9 cellular contexts compared by ENCODE assay signal in genomic region chr11:131889146-131889577, GRCh38.
DNase-seq lines count a peak whose midpoint lies in the region; ATAC-seq and TF ChIP-seq lines count a peak whose summit lies in the region.
"Had no signal": no experiment of that assay in that cellular context is flagged by ENCODE, and none has a peak within 500 bp of the region (broad histone marks: within the 10 kb centered on the region; RNA-seq: fewer than 3 reads in every experiment).

No MANE protein-coding gene starts in this region.

- DNase-seq in Right ventricle myocardium superior = no peak
- DNase-seq in cardiac septum (ENCODE audit: low spot score) = no peak
- peak; percentile 85 for DNase-seq in NCI-H748 treated with DMSO at 0.1 percent for 48 hours (lab: John Stamatoyannopoulos, UW)
- DNase-seq in cardiac muscle cell (ENCODE audit: low read depth in 1 of 2, low spot score in 1 of 2) = peak; percentile 24 to 89
- no peak for DNase-seq in SHP77 treated with DMSO at 0.1 percent for 48 hours (lab: John Stamatoyannopoulos, UW)
- no peak for DNase-seq in psoas muscle
- no peak for DNase-seq in stimulated activated CD4-positive, alpha-beta T cell treated with anti-CD3 and anti-CD28 coated beads, Interleukin-4, amount 100 ng/mL, for 1 hour
- DNase-seq: SIG-M5 had no signal

- 41 to 48% (median 44%) methylated on average over 2 of the region's 2 CpGs for WGBS in psoas muscle, 3 donors

- H3K36me3 ChIP-seq in cardiac muscle cell (no peaks in the 10 kb centered on the region), psoas muscle (ENCODE audit: insufficient read depth in 1 of 2, low read depth in 1 of 2) (no peaks in the 10 kb centered on the region)

- no peak overlapping the region for H3K27ac ChIP-seq in cardiac muscle cell
- H3K27ac ChIP-seq in psoas muscle = no peak overlapping the region

- no peak overlapping the region for H3K4me3 ChIP-seq in cardiac muscle cell
- H3K4me3 ChIP-seq in psoas muscle = no peak overlapping the region

- TF ChIP-seq CTCF in cardiac muscle cell (IDR thresholded peaks at IDR 0.05; ENCODE audit: low read depth, low read length) (no peak), psoas muscle (IDR thresholded peaks at IDR 0.05) (no peak)

- H3K9me3 ChIP-seq in cardiac muscle cell (ENCODE audit: low read depth) (no peaks in the 10 kb centered on the region), psoas muscle (no peaks in the 10 kb centered on the region)

- H3K27me3 ChIP-seq in cardiac muscle cell = no peaks in the 10 kb centered on the region
- peaks cover 0 to 10% (median 3%) of the 10 kb centered on the region in 3 donors for H3K27me3 ChIP-seq in psoas muscle (ENCODE audit: insufficient read depth in 3 of 3, low read length in 2 of 3)

- ATAC-seq in Right ventricle myocardium superior (ENCODE audit: poor library complexity) (peak; percentile 26), psoas muscle (no peak), HG02763 (IDR thresholded peaks at IDR 0.05; ENCODE audit: unreplicated experiment) (no peak)

- intact Hi-C loops in Right ventricle myocardium superior (cut with DNase I) (no loop called here), cardiac septum (cut with DNase I) (no loop called here), psoas muscle (cut with DNase I) (no loop called here)

- H3K4me1 ChIP-seq in cardiac muscle cell (ENCODE audit: low read depth) = peaks cover 14% of the 10 kb centered on the region
- H3K4me1 ChIP-seq in psoas muscle = no peaks in the 10 kb centered on the region

Comparison
In these comparisons a context has a peak if more than half of its experiments do, and no peak if none do; other contexts are left out.
1. DNase-seq: peak in NCI-H748 treated with DMSO at 0.1 percent for 48 hours (single experiment) and cardiac muscle cell (2 of 2); none in Right ventricle myocardium superior (single experiment), cardiac septum (single experiment), SHP77 treated with DMSO at 0.1 percent for 48 hours (single experiment), psoas muscle (0 of 2) and stimulated activated CD4-positive, alpha-beta T cell treated with anti-CD3 and anti-CD28 coated beads, Interleukin-4, amount 100 ng/mL, for 1 hour (single experiment).